In genomic region chr17:60244656-60245055, GRCh38 we compare ENCODE assay signal across 9 cellular contexts.
"Had no signal": no experiment of that assay in that cellular context is flagged by ENCODE, and none has a peak within 500 bp of the region (broad histone marks: within the 10 kb centered on the region; RNA-seq: fewer than 3 reads in every experiment).

No MANE protein-coding gene starts in this region.

- H3K27ac ChIP-seq: GM23248, HL-60 had no signal

- H3K9ac ChIP-seq: GM23248 had no signal

- DNase-seq: GM23248, GOT3, H7, HFFc6, KG1 had no signal

- H3K9me3 ChIP-seq: HAP-1 had no signal

- H2AFZ ChIP-seq: GM23248 had no signal

- FAIRE-seq: HepG2 had no signal

- ATAC-seq: HCT116, HepG2 had no signal

- H3K36me3 ChIP-seq: HAP-1 had no signal

- H3K4me3 ChIP-seq: GM23248, HAP-1 had no signal
